ENCODE assay signal across 8 cellular contexts in the genomic region with DNA sequence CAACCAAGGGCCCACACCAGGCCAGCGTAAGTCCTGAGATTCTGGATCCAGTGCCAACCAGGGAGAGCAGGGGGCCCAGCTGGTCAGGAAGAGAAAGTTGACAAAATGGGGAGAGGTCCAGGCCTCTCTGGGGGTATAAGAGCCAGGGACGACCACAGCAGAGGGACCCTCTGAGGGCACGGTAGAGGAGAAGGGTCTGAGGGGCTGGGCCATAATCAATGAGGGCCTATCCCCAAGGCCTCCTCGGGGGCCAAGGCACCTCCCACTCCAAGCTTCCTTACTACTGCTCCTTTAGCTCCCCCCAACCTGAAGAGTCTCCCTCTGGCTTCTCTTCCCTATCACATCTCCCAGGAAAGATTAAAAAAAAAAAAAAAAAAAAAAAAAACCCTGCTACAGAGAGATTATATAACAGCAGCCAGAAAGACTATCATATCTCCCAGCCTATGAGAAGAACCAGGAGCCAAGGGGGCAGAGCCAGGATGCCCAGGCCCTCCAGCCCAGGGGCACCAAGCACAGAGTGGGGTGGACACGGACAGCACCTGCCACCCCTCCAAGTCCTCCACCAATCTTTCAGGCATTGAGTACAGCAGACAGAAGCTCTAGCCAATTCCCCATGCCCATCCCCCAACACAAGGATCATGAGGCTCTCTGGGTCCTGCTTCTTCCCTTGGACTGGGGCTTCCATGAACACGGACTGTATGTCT. TPM values are rescaled to one million over a fixed set of nuclear protein-coding genes. Genes with fewer than 3 reads are reported as not detected.
DNase-seq lines count a peak whose midpoint lies in the region; ATAC-seq and TF ChIP-seq lines count a peak whose summit lies in the region.

No MANE protein-coding gene starts in this region.

- H3K9me3 ChIP-seq in Karpas-422 (ENCODE audit: low read length), result no peaks in the 10 kb centered on the region

- no peak overlapping the region for H2AFZ ChIP-seq in Karpas-422 (ENCODE audit: low read length)

- intact Hi-C loops in natural killer cell (cut with micrococcal nuclease), result no loop called here

- no peaks in the 10 kb centered on the region for H3K36me3 Mint-ChIP-seq in natural killer cell

- peak overlapping the region; percentile 99 for H3K27ac ChIP-seq in Karpas-422 (ENCODE audit: low read length)

- peaks cover 18% of the 10 kb centered on the region; the same call in 1 of the 2 replicates for H4K20me1 ChIP-seq in Karpas-422 (ENCODE audit: insufficient read depth, low read depth, low read length)

- peaks cover 84% of the 10 kb centered on the region for H3K4me1 ChIP-seq in Karpas-422 (ENCODE audit: low read length)

- H3K9ac ChIP-seq in Karpas-422 (ENCODE audit: low read length), result peak overlapping the region; percentile 94

- peak overlapping the region; percentile 96 to 99 for H3K27ac Mint-ChIP-seq in natural killer cell

- peak overlapping the region; percentile 87 for H3K4me2 ChIP-seq in Karpas-422 (ENCODE audit: low read depth, low read length, poor library complexity, severe bottlenecking)

- no peaks in the 10 kb centered on the region; the same call in 1 of the 2 replicates for H3K36me3 ChIP-seq in Karpas-422 (ENCODE audit: insufficient read depth, low read length)

- peak overlapping the region; percentile 78 for H3K4me3 Mint-ChIP-seq in natural killer cell

- TF ChIP-seq CTCF in AG09309 (IDR thresholded peaks at IDR 0.05; ENCODE audit: control insufficient read depth, insufficient read depth, low read depth, low read length, missing control alignments) (no peak), choroid plexus epithelial cell (conservative IDR thresholded peaks at IDR 0.05; ENCODE audit: low read depth, low read length) (no peak), natural killer cell (IDR thresholded peaks at IDR 0.05) (no peak)

- H3K79me2 ChIP-seq in Karpas-422 (ENCODE audit: low read length), result peaks cover 72% of the 10 kb centered on the region

- no peaks in the 10 kb centered on the region for H3K9me2 ChIP-seq in Karpas-422 (replicated peaks; ENCODE audit: insufficient read depth, low read length)

- H3K9me3 Mint-ChIP-seq in natural killer cell, result no peaks in the 10 kb centered on the region

- H3K4me1 Mint-ChIP-seq in natural killer cell, result peaks cover 62 to 80% of the 10 kb centered on the region in 2 donors

- H3K27me3 Mint-ChIP-seq in natural killer cell (ENCODE audit: low read depth in 2 of 2), result no peaks in the 10 kb centered on the region

- H3K4me3 ChIP-seq in AG09309 (ENCODE audit: control insufficient read depth, low read depth, low read length), result peak overlapping the region; percentile 99
- H3K4me3 ChIP-seq in Karpas-422 (ENCODE audit: low read length), result peak overlapping the region; percentile 89
- peak overlapping the region; percentile 98 for H3K4me3 ChIP-seq in choroid plexus epithelial cell (ENCODE audit: low read depth, low read length)

- H3K27me3 ChIP-seq in Karpas-422 (ENCODE audit: low read length), result no peaks in the 10 kb centered on the region

- DNase-seq in AG09309 (ENCODE audit: low read depth) (no peak), Karpas-422 (peak; percentile 42), choroid plexus epithelial cell (ENCODE audit: low read depth) (no peak), natural killer cell (no peak), NCI-H1092 treated with DMSO at 0.1 percent for 48 hours (lab: John Stamatoyannopoulos, UW) (no peak), NCI-H446 treated with DMSO at 0.1 percent for 48 hours (lab: John Stamatoyannopoulos, UW) (no peak)
- no peak for DNase-seq in stimulated activated naive CD4-positive, alpha-beta T cell (lab: John Stamatoyannopoulos, UW)

- no peak for ATAC-seq in natural killer cell
- ATAC-seq in GM18861 (IDR thresholded peaks at IDR 0.05; ENCODE audit: unreplicated experiment), result no peak

RNA-seq across cellular contexts. Expression of a gene that starts 2.7 kb away (rescaled TPM):
- 22.3 and 24.7 TPM in 2 replicates for total RNA-seq in Karpas-422 (2014; rRNA removed; shearing (Covaris generic); ENCODE audit: low replicate concordance)
- 100 to 1,000 TPM; 232 to 298 (median 284) TPM for total RNA-seq in natural killer cell
